9 cellular contexts compared by ENCODE assay signal in the genomic region with DNA sequence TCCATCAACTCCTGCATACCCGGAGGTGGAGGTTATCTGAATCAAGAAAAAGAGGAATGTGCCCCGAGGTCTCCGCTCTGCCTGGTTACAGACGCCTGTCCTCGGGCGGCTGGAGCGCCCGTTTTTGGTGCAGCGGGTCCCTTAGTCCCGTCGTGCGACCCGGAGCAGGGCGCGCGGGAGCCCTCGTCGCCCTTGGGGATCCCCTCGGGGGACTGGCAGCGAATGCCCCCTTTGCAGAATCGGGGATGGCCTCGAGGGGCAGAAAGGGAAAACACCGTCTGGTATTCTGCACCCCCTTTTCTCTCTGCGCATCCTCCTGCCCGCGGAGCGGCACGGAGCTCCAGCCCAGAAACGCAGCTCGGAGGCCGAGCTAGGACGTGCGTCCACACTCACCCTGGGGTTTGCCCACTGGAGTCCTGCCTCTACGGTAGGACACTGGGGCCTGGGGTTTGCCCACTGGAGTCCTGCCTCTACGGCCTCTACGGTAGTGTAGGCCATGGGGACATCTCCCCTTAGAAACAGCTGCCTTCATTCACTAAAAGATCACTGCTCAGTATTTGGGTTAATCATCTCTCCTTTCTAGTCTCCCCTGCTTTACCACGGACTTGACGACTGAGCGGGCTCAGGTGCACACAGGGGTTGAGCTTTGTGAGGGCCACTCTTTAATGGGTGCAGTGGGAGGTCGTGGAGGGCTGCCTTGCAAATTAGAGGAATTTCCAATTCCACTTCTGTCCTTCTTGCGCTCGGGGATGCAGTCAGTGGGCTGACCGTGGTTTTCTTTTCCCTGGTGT. TPM values are rescaled to one million over a fixed set of nuclear protein-coding genes. Genes with fewer than 3 reads are reported as not detected.
DNase-seq lines count a peak whose midpoint lies in the region; ATAC-seq and TF ChIP-seq lines count a peak whose summit lies in the region.
"Had no signal": no experiment of that assay in that cellular context is flagged by ENCODE, and none has a peak within 500 bp of the region (broad histone marks: within the 10 kb centered on the region; RNA-seq: fewer than 3 reads in every experiment).

No MANE protein-coding gene starts in this region.

- H3K27me3 Mint-ChIP-seq in naive thymus-derived CD8-positive, alpha-beta T cell, result peaks cover 29 to 61% (median 44%) of the 10 kb centered on the region in 5 donors

- ATAC-seq in HG03280 (IDR thresholded peaks at IDR 0.05; ENCODE audit: unreplicated experiment), result no peak
- ATAC-seq in naive thymus-derived CD8-positive, alpha-beta T cell, result no peak

- H3K27ac Mint-ChIP-seq in naive thymus-derived CD8-positive, alpha-beta T cell, result no peak overlapping the region

- no peaks in the 10 kb centered on the region for H4K20me1 ChIP-seq in neural cell (ENCODE audit: insufficient read depth)

- peaks cover 2 to 16% (median 7%) of the 10 kb centered on the region in 4 donors for H3K4me1 Mint-ChIP-seq in naive thymus-derived CD8-positive, alpha-beta T cell

- H3K4me1 ChIP-seq in NT2/D1 (ENCODE audit: insufficient read depth, insufficient read length) (no peaks in the 10 kb centered on the region), esophagus muscularis mucosa (peaks cover 18 to 39% (median 37%) of the 10 kb centered on the region in 4 donors)

- no peaks in the 10 kb centered on the region for H3F3A ChIP-seq in neural cell (ENCODE audit: insufficient read depth, low read length, poor library complexity, severe bottlenecking)

- H3K27me3 ChIP-seq in AG04450 (ENCODE audit: control insufficient read depth, insufficient read depth, low read length) (no peaks in the 10 kb centered on the region), NT2/D1 (ENCODE audit: insufficient read depth, insufficient read length) (peaks cover 19% of the 10 kb centered on the region), esophagus muscularis mucosa (no peaks in the 10 kb centered on the region), neural cell (ENCODE audit: insufficient read depth, low read depth, low read length) (no peaks in the 10 kb centered on the region)

- intact Hi-C loops in esophagus muscularis mucosa (cut with DNase I), result loop anchor here (5.0 to 10.0 kb wide), 3 partner anchors 291 to 623 kb away; no protein-coding TSS in a partner anchor

- TF ChIP-seq RAD21 in neural cell (conservative IDR thresholded peaks at IDR 0.05), result no peak

- WGBS in esophagus muscularis mucosa, result 7% methylated on average over 23 of the region's 43 CpGs

- no peak for TF ChIP-seq EP300 in esophagus muscularis mucosa (IDR thresholded peaks at IDR 0.05)
- no peak for TF ChIP-seq EP300 in neural cell (conservative IDR thresholded peaks at IDR 0.05; ENCODE audit: poor library complexity, severe bottlenecking)

- DNase-seq in AG04450 (ENCODE audit: low read depth, low spot score) (no peak), NT2/D1 (ENCODE audit: low read depth, low spot score) (no peak), esophagus muscularis mucosa (ENCODE audit: extremely low spot score) (no peak), UCSD-AML1 (lab: John Stamatoyannopoulos, UW; ENCODE audit: unreplicated experiment) (no peak), HuH-7 (ENCODE audit: low spot score) (no peak)
- no peak for DNase-seq in naive thymus-derived CD8-positive, alpha-beta T cell
- DNase-seq: DMS 273 treated with DMSO at 0.1 percent for 48 hours had no signal

- no peaks in the 10 kb centered on the region for H3K9me2 ChIP-seq in neural cell (ENCODE audit: insufficient read depth, low read length)

- H3K27ac ChIP-seq in AG04450 (ENCODE audit: low read depth, low read length), result peak overlapping the region; percentile 47
- peak overlapping the region; percentile 52 to 96 (median 92) for H3K27ac ChIP-seq in esophagus muscularis mucosa (replicated peaks in 1 of 4)
- H3K27ac ChIP-seq in neural cell (ENCODE audit: low read length), result peak overlapping the region; percentile 96

- H3K9me3 Mint-ChIP-seq in naive thymus-derived CD8-positive, alpha-beta T cell, result peaks cover 0 to 6% (median 0%) of the 10 kb centered on the region in 9 donors

- peaks cover 0 to 3% (median 0%) of the 10 kb centered on the region in 3 donors for H3K36me3 Mint-ChIP-seq in naive thymus-derived CD8-positive, alpha-beta T cell

- POLR2A ChIA-PET in AG04450 (lab: Yijun Ruan, JAX), result interaction anchor here (1.0 to 1.8 kb wide), 2 partner anchors 64 to 101 kb away, joined by 3 to 5 read pairs; no protein-coding TSS in a partner anchor
- POLR2A ChIA-PET in naive thymus-derived CD8-positive, alpha-beta T cell (lab: Charles Lee), result no interaction called here

- CTCF ChIA-PET in AG04450 (lab: Charles Lee), result interaction anchor here (0.6 to 5.9 kb wide), 45 partner anchors 10 to 629 kb away, joined by 3 to 61 read pairs (median 4); no protein-coding TSS in a partner anchor

- H3K79me2 ChIP-seq in neural cell (replicated peaks; ENCODE audit: insufficient read depth, low read length), result peaks cover 50% of the 10 kb centered on the region

- H3K9me3 ChIP-seq in AG04450 (ENCODE audit: control insufficient read depth, insufficient read depth, low read length) (no peaks in the 10 kb centered on the region), NT2/D1 (ENCODE audit: insufficient read depth, low read length) (no peaks in the 10 kb centered on the region), esophagus muscularis mucosa (peaks cover 0 to under 1% (median 0%) of the 10 kb centered on the region in 4 donors), neural cell (ENCODE audit: low read length) (no peaks in the 10 kb centered on the region)

- TF ChIP-seq CTCF in AG04450 (IDR thresholded peaks at IDR 0.05; ENCODE audit: low read depth, low read length), result no peak
- no peak for TF ChIP-seq CTCF in esophagus muscularis mucosa (IDR thresholded peaks at IDR 0.05)
- no peak for TF ChIP-seq CTCF in neural cell (IDR thresholded peaks at IDR 0.05; ENCODE audit: poor library complexity, severe bottlenecking)

- peak overlapping the region; percentile 86 for H3K4me3 ChIP-seq in AG04450 (ENCODE audit: low read depth, low read length)
- peak overlapping the region; percentile 93 for H3K4me3 ChIP-seq in NT2/D1 (ENCODE audit: insufficient read length, low read depth)
- H3K4me3 ChIP-seq in esophagus muscularis mucosa, result peak overlapping the region; percentile 63 to 89 (median 86)
- peak overlapping the region; percentile 97 for H3K4me3 ChIP-seq in neural cell (ENCODE audit: low read length)

- no peak for TF ChIP-seq POLR2A in esophagus muscularis mucosa (IDR thresholded peaks at IDR 0.05; ENCODE audit: low read depth)

- H3K4me2 ChIP-seq in neural cell (ENCODE audit: low read length), result peak overlapping the region; percentile 98

- H3K4me3 Mint-ChIP-seq in naive thymus-derived CD8-positive, alpha-beta T cell, result peak overlapping the region in 5 of 10 donors; percentile 4 to 51 (median 7)

- H3K36me3 ChIP-seq in NT2/D1 (ENCODE audit: insufficient read depth, insufficient read length, low read length), result peaks cover 13% of the 10 kb centered on the region
- H3K36me3 ChIP-seq in esophagus muscularis mucosa, result no peaks in the 10 kb centered on the region
- no peaks in the 10 kb centered on the region for H3K36me3 ChIP-seq in neural cell (ENCODE audit: insufficient read depth, low read length)

- H3K9ac ChIP-seq in NT2/D1 (ENCODE audit: insufficient read length, low read depth) (peak overlapping the region; percentile 96), neural cell (ENCODE audit: low read length) (peak overlapping the region; percentile 95)

- peak overlapping the region; percentile 65 for H2AFZ ChIP-seq in neural cell (ENCODE audit: low read depth, low read length)

TF ChIP-seq in neural cell, 6 proteins besides CTCF, POLR2A, EP300 and RAD21:
- no peak for TF ChIP-seq SMC3 (conservative IDR thresholded peaks at IDR 0.05; ENCODE audit: poor library complexity)
- TF ChIP-seq POLR2AphosphoS5 (IDR thresholded peaks at IDR 0.05), result no peak
- TF ChIP-seq EZH2 (IDR thresholded peaks at IDR 0.05; ENCODE audit: borderline replicate concordance, insufficient read depth, low read length, poor library complexity, severe bottlenecking), result no peak
- no peak for TF ChIP-seq TAF1 (IDR thresholded peaks at IDR 0.05; ENCODE audit: low read depth)
- TF ChIP-seq, protein P1, sequence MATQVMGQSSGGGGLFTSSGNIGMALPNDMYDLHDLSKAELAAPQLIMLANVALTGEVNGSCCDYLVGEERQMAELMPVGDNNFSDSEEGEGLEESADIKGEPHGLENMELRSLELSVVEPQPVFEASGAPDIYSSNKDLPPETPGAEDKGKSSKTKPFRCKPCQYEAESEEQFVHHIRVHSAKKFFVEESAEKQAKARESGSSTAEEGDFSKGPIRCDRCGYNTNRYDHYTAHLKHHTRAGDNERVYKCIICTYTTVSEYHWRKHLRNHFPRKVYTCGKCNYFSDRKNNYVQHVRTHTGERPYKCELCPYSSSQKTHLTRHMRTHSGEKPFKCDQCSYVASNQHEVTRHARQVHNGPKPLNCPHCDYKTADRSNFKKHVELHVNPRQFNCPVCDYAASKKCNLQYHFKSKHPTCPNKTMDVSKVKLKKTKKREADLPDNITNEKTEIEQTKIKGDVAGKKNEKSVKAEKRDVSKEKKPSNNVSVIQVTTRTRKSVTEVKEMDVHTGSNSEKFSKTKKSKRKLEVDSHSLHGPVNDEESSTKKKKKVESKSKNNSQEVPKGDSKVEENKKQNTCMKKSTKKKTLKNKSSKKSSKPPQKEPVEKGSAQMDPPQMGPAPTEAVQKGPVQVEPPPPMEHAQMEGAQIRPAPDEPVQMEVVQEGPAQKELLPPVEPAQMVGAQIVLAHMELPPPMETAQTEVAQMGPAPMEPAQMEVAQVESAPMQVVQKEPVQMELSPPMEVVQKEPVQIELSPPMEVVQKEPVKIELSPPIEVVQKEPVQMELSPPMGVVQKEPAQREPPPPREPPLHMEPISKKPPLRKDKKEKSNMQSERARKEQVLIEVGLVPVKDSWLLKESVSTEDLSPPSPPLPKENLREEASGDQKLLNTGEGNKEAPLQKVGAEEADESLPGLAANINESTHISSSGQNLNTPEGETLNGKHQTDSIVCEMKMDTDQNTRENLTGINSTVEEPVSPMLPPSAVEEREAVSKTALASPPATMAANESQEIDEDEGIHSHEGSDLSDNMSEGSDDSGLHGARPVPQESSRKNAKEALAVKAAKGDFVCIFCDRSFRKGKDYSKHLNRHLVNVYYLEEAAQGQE (IDR thresholded peaks at IDR 0.05; ENCODE audit: borderline replicate concordance), result peak; percentile 17
- no peak for TF ChIP-seq MXI1 (conservative IDR thresholded peaks at IDR 0.05; ENCODE audit: poor library complexity, severe bottlenecking)

RNA-seq across cellular contexts. Expression of a gene that starts 2.4 kb away (rescaled TPM):
- 24.2 and 26.5 TPM in 2 replicates for polyA plus RNA-seq in AG04450 (2011; rRNA removed)
- polyA minus RNA-seq in AG04450 (2011; rRNA and poly(A)+ RNA removed), result 65.4 and 67.3 TPM in 2 replicates
- 10 to 100 TPM; 51.9 to 56.8 (median 54.4) TPM for total RNA-seq in esophagus muscularis mucosa
- 31.3 and 33.1 TPM in 2 replicates for polyA plus RNA-seq in neural cell
- 150 and 174 TPM in 2 replicates for polyA minus RNA-seq in neural cell
- not detected for total RNA-seq in naive thymus-derived CD8-positive, alpha-beta T cell
- polyA plus RNA-seq in naive thymus-derived CD8-positive, alpha-beta T cell, result not detected

Comparison
In these comparisons a context has a peak if more than half of its experiments do, and no peak if none do; other contexts are left out.
1. RNA of a gene that starts 2.4 kb away (polyA plus RNA-seq): 31.3 to 33.1 TPM in neural cell and 24.2 to 26.5 TPM in AG04450; not detected in naive thymus-derived CD8-positive, alpha-beta T cell; every median in the first group is over 10 times any median in the second.
2. Peak in every context shown above with its lines, with median percentiles within 50 percentile points of each other: H3K27ac ChIP-seq and H3K4me3 ChIP-seq.